1 cellular context compared by ENCODE assay signal in genomic region chr17:29177871-29178749, GRCh38.
TF ChIP-seq lines count a peak whose summit lies in the region.

No MANE protein-coding gene starts in this region.

TF ChIP-seq in HCT116, 20 proteins besides CTCF, POLR2A, EP300 and RAD21 (continued from another document):
- TF ChIP-seq SIN3A (IDR thresholded peaks at IDR 0.05; ENCODE audit: low read depth) (no peak), POLR2AphosphoS5 (IDR thresholded peaks at IDR 0.05; ENCODE audit: low read depth, low read length) (no peak), CEBPB (IDR thresholded peaks at IDR 0.05; ENCODE audit: low read depth) (no peak), EZH2phosphoT487 (IDR thresholded peaks at IDR 0.05; ENCODE audit: borderline replicate concordance) (no peak), FOSL1 (IDR thresholded peaks at IDR 0.05; ENCODE audit: low read depth) (no peak), SRF (IDR thresholded peaks at IDR 0.05; ENCODE audit: low read depth) (no peak)
- TF ChIP-seq, protein P1, sequence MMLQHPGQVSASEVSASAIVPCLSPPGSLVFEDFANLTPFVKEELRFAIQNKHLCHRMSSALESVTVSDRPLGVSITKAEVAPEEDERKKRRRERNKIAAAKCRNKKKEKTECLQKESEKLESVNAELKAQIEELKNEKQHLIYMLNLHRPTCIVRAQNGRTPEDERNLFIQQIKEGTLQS (IDR thresholded peaks at IDR 0.05), result no peak
